Comparison of ENCODE assay signal across 8 cellular contexts in genomic region chr11:69718147-69718546, GRCh38. TPM values are rescaled to one million over a fixed set of nuclear protein-coding genes. Genes with fewer than 3 reads are reported as not detected.
DNase-seq lines count a peak whose midpoint lies in the region; ATAC-seq and TF ChIP-seq lines count a peak whose summit lies in the region.

No MANE protein-coding gene starts in this region.

- POLR2A ChIA-PET in naive thymus-derived CD8-positive, alpha-beta T cell (lab: Charles Lee): no interaction called here

- no peak overlapping the region for H3K9ac ChIP-seq in parathyroid adenoma

- H3K79me2 ChIP-seq in parathyroid adenoma: no peaks in the 10 kb centered on the region

- H3K36me3 ChIP-seq in cardiac muscle cell: no peaks in the 10 kb centered on the region
- H3K36me3 ChIP-seq in right atrium auricular region: no peaks in the 10 kb centered on the region
- H3K36me3 ChIP-seq in parathyroid adenoma (ENCODE audit: control insufficient read depth, insufficient read depth, low read length): no peaks in the 10 kb centered on the region

- no peaks in the 10 kb centered on the region for H3K36me3 Mint-ChIP-seq in naive thymus-derived CD8-positive, alpha-beta T cell

- peak overlapping the region in 1 of 10 donors; percentile 81 for H3K27ac Mint-ChIP-seq in naive thymus-derived CD8-positive, alpha-beta T cell

- H3K4me1 Mint-ChIP-seq in naive thymus-derived CD8-positive, alpha-beta T cell: peaks cover 0 to 2% (median under 1%) of the 10 kb centered on the region in 4 donors

- peaks cover 22% of the 10 kb centered on the region for H3K27me3 ChIP-seq in cardiac muscle cell
- H3K27me3 ChIP-seq in right atrium auricular region: no peaks in the 10 kb centered on the region
- no peaks in the 10 kb centered on the region for H3K27me3 ChIP-seq in parathyroid adenoma (ENCODE audit: control insufficient read depth, insufficient read depth, low read length)

- DNase-seq in cardiac muscle cell (ENCODE audit: low read depth in 1 of 2, low spot score in 1 of 2) (peak; percentile 47 to 82), right atrium auricular region (ENCODE audit: low spot score) (no peak), NCI-H2107 treated with DMSO at 0.1 percent for 48 hours (lab: John Stamatoyannopoulos, UW; ENCODE audit: unreplicated experiment) (peak; percentile 57), cardiac fibroblast (ENCODE audit: low read depth in 2 of 2) (peak; percentile 20 to 32), dedifferentiated amniotic fluid mesenchymal stem cell (ENCODE audit: extremely low spot score) (no peak)
- no peak for DNase-seq in naive thymus-derived CD8-positive, alpha-beta T cell

- H3K4me3 Mint-ChIP-seq in naive thymus-derived CD8-positive, alpha-beta T cell: no peak overlapping the region

- H3K4me3 ChIP-seq in cardiac muscle cell (no peak overlapping the region), right atrium auricular region (no peak overlapping the region), cardiac fibroblast (replicated peaks in 1 of 2; ENCODE audit: low read depth in 2 of 2, low read length in 2 of 2) (no peak overlapping the region), parathyroid adenoma (ENCODE audit: low read depth, low read length) (no peak overlapping the region)

- H3K4me2 ChIP-seq in parathyroid adenoma (ENCODE audit: low read length): no peak overlapping the region

- no peaks in the 10 kb centered on the region for H3K9me3 ChIP-seq in cardiac muscle cell (ENCODE audit: low read depth)
- H3K9me3 ChIP-seq in right atrium auricular region: no peaks in the 10 kb centered on the region
- no peaks in the 10 kb centered on the region for H3K9me3 ChIP-seq in parathyroid adenoma (ENCODE audit: control insufficient read depth, low read length)

- peaks cover 0 to under 1% (median 0%) of the 10 kb centered on the region in 9 donors for H3K9me3 Mint-ChIP-seq in naive thymus-derived CD8-positive, alpha-beta T cell

- H2AFZ ChIP-seq in parathyroid adenoma: no peak overlapping the region

- ATAC-seq in GM21576 (IDR thresholded peaks at IDR 0.05; ENCODE audit: unreplicated experiment): no peak
- ATAC-seq in naive thymus-derived CD8-positive, alpha-beta T cell: no peak

- H3K4me1 ChIP-seq in cardiac muscle cell (ENCODE audit: low read depth): no peaks in the 10 kb centered on the region
- H3K4me1 ChIP-seq in right atrium auricular region: no peaks in the 10 kb centered on the region
- H3K4me1 ChIP-seq in parathyroid adenoma: no peaks in the 10 kb centered on the region

- H3K27me3 Mint-ChIP-seq in naive thymus-derived CD8-positive, alpha-beta T cell: peaks cover 10 to 53% (median 42%) of the 10 kb centered on the region in 5 donors

- H3K27ac ChIP-seq in cardiac muscle cell: no peak overlapping the region
- H3K27ac ChIP-seq in right atrium auricular region: no peak overlapping the region
- no peak overlapping the region for H3K27ac ChIP-seq in parathyroid adenoma

- TF ChIP-seq CTCF in cardiac muscle cell (IDR thresholded peaks at IDR 0.05; ENCODE audit: low read depth, low read length) (peak; percentile 68), right atrium auricular region (IDR thresholded peaks at IDR 0.05) (peak in 1 of 2 donors; percentile 48), cardiac fibroblast (IDR thresholded peaks at IDR 0.05; ENCODE audit: low read depth, low read length) (peak; percentile 64), parathyroid adenoma (IDR thresholded peaks at IDR 0.05) (peak; percentile 39)

RNA-seq across cellular contexts. Expression of gene FGF19, which starts 14.3 kb away (rescaled TPM):
- total RNA-seq in cardiac muscle cell: not detected in 2 replicates
- not detected in 2 replicates for polyA plus RNA-seq in cardiac muscle cell
- total RNA-seq in right atrium auricular region: not detected
- not detected for total RNA-seq in naive thymus-derived CD8-positive, alpha-beta T cell
- not detected for polyA plus RNA-seq in naive thymus-derived CD8-positive, alpha-beta T cell

RNA-seq across cellular contexts. Expression of gene LTO1, which starts 43.0 kb away (rescaled TPM):
- total RNA-seq in cardiac muscle cell (20.2 and 26.2 TPM in 2 replicates), right atrium auricular region (1 to 10 TPM; 4.7 to 6.0 TPM)
- polyA plus RNA-seq in cardiac muscle cell: 23.0 and 31.7 TPM in 2 replicates
- 10 to 100 TPM; 75.0 to 77.8 TPM for total RNA-seq in naive thymus-derived CD8-positive, alpha-beta T cell
- 10 to 100 TPM; 12.5 to 14.5 (median 13.1) TPM for polyA plus RNA-seq in naive thymus-derived CD8-positive, alpha-beta T cell

RNA-seq across cellular contexts. Expression of gene FGF4, which starts 57.0 kb away (rescaled TPM):
- not detected in 2 replicates for total RNA-seq in cardiac muscle cell
- polyA plus RNA-seq in cardiac muscle cell: not detected in 2 replicates
- total RNA-seq in right atrium auricular region: not detected
- not detected for total RNA-seq in naive thymus-derived CD8-positive, alpha-beta T cell
- not detected for polyA plus RNA-seq in naive thymus-derived CD8-positive, alpha-beta T cell

Comparison
In these comparisons a context has a peak if more than half of its experiments do, and no peak if none do; other contexts are left out.
1. DNase-seq: peak in cardiac muscle cell (2 of 2), NCI-H2107 treated with DMSO at 0.1 percent for 48 hours (single experiment) and cardiac fibroblast (2 of 2); none in right atrium auricular region (single experiment), dedifferentiated amniotic fluid mesenchymal stem cell (single experiment) and naive thymus-derived CD8-positive, alpha-beta T cell (0 of 10).